ENCODE assay signal across 2 cellular contexts in genomic region chr1:27398405-27399149, GRCh38.
TF ChIP-seq lines count a peak whose summit lies in the region.

No MANE protein-coding gene starts in this region.

TF ChIP-seq in IMR-90, 13 proteins besides CTCF, POLR2A, EP300 and RAD21:
- no peak for TF ChIP-seq CHD1 (IDR thresholded peaks at IDR 0.05; ENCODE audit: low read depth, low read length)
- TF ChIP-seq BHLHE40 (IDR thresholded peaks at IDR 0.05; ENCODE audit: low read depth, low read length) = no peak
- TF ChIP-seq RFX5 (IDR thresholded peaks at IDR 0.05; ENCODE audit: low read depth, low read length) = no peak
- TF ChIP-seq MAZ (IDR thresholded peaks at IDR 0.05; ENCODE audit: borderline replicate concordance, low read depth, low read length) = no peak
- no peak for TF ChIP-seq FOS (IDR thresholded peaks at IDR 0.05; ENCODE audit: low read depth, low read length)
- no peak for TF ChIP-seq MXI1 (IDR thresholded peaks at IDR 0.05; ENCODE audit: borderline replicate concordance, low read depth, low read length)
- no peak for TF ChIP-seq CEBPB (IDR thresholded peaks at IDR 0.05; ENCODE audit: low read depth, low read length)
- no peak for TF ChIP-seq USF2 (IDR thresholded peaks at IDR 0.05; ENCODE audit: low read depth, low read length)
- no peak for TF ChIP-seq MAFK (IDR thresholded peaks at IDR 0.05; ENCODE audit: low read depth, low read length)
- no peak for TF ChIP-seq NFE2L2 (IDR thresholded peaks at IDR 0.05; ENCODE audit: low read depth, low read length)
- no peak for TF ChIP-seq ELK1 (IDR thresholded peaks at IDR 0.05; ENCODE audit: borderline replicate concordance, low read depth, low read length)
- no peak for TF ChIP-seq RCOR1 (IDR thresholded peaks at IDR 0.05; ENCODE audit: insufficient replicate concordance, low read length)
- no peak for TF ChIP-seq SMC3 (IDR thresholded peaks at IDR 0.05; ENCODE audit: low read depth, low read length)

TF ChIP-seq in neural cell, 6 proteins besides CTCF, POLR2A, EP300 and RAD21:
- no peak for TF ChIP-seq TAF1 (IDR thresholded peaks at IDR 0.05; ENCODE audit: low read depth)
- TF ChIP-seq POLR2AphosphoS5 (IDR thresholded peaks at IDR 0.05) = no peak
- TF ChIP-seq SMC3 (conservative IDR thresholded peaks at IDR 0.05; ENCODE audit: poor library complexity) = no peak
- TF ChIP-seq EZH2 (IDR thresholded peaks at IDR 0.05; ENCODE audit: borderline replicate concordance, insufficient read depth, low read length, poor library complexity, severe bottlenecking) = no peak
- no peak for TF ChIP-seq MXI1 (conservative IDR thresholded peaks at IDR 0.05; ENCODE audit: poor library complexity, severe bottlenecking)
- TF ChIP-seq REST (IDR thresholded peaks at IDR 0.05; ENCODE audit: borderline replicate concordance) = no peak
